Comparison of ENCODE assay signal across 10 cellular contexts in the genomic region with DNA sequence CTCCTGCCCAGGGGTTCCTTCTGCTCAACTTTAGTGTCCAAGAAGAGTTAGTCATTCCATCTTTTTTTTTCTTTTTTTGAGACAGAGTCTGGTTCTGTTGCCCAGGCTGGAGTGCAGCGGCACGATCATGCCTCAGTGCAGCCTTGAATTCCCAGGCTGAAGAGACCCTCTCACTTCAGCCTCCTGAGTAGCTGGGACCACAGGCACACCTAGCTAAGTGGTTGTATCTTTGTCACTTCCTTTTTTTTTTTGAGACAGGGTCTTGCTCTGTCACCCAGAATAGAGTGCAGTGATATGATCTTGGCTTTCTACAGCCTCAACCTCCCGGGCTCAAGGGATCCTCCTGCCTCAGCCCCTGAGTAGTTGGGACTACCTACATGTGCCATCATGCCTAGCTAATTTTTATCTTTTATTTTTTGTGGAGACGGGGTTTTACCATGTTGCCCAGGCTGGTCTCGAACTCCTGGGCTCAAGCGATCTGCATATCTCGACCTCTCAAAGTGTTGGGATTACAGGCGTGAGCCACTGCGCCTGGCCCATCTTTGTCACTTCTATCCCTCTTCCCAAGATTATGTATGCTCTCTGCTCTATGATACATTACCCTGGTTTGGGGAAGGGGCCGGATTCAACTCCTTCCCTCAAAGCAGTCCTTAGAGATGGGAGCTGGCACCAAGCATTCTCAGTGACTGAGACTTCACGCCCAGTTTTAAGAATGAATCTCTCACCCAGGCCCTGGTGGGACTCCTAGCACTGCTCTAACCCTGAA. TPM values are rescaled to one million over a fixed set of nuclear protein-coding genes. Genes with fewer than 3 reads are reported as not detected.
DNase-seq lines count a peak whose midpoint lies in the region.
"Had no signal": no experiment of that assay in that cellular context is flagged by ENCODE, and none has a peak within 500 bp of the region (broad histone marks: within the 10 kb centered on the region; RNA-seq: fewer than 3 reads in every experiment).

No MANE protein-coding gene starts in this region.

- DNase-seq in activated naive CD4-positive, alpha-beta T cell treated with Interleukin-2 at 50 U/mL for 16 hours, result no peak
- DNase-seq in activated naive CD8-positive, alpha-beta T cell treated with anti-CD3 and anti-CD28 coated beads for 36 hours, result no peak
- no peak for DNase-seq in superior temporal gyrus (ENCODE audit: extremely low spot score)
- DNase-seq in activated effector memory CD4-positive, alpha-beta T cell treated with Interleukin-2 at 50 U/mL for 16 hours, result no peak
- DNase-seq in NCI-H748 (lab: John Stamatoyannopoulos, UW; ENCODE audit: unreplicated experiment), result no peak
- DNase-seq: amniotic stem cell, foreskin melanocyte had no signal

- peaks cover 10% of the 10 kb centered on the region for H3K36me3 ChIP-seq in mucosa of stomach (ENCODE audit: control insufficient read depth, insufficient read depth, low read length)
- peaks cover 1% of the 10 kb centered on the region for H3K36me3 ChIP-seq in urinary bladder (ENCODE audit: insufficient read depth)

- H3K9me3 ChIP-seq in mucosa of stomach (ENCODE audit: control insufficient read depth, low read length), result no peaks in the 10 kb centered on the region

- peak overlapping the region; percentile 97 for H3K27ac Mint-ChIP-seq in activated naive CD4-positive, alpha-beta T cell treated with anti-CD3 and anti-CD28 coated beads, Interleukin-2, amount 50 U/mL, for 24 hours
- peak overlapping the region; percentile 66 for H3K27ac Mint-ChIP-seq in activated naive CD8-positive, alpha-beta T cell treated with anti-CD3 and anti-CD28 coated beads for 36 hours

- no peaks in the 10 kb centered on the region for H3K27me3 ChIP-seq in mucosa of stomach (ENCODE audit: control insufficient read depth, insufficient read depth, low read length)

- no peaks in the 10 kb centered on the region for H3K9me3 Mint-ChIP-seq in activated naive CD4-positive, alpha-beta T cell treated with anti-CD3 and anti-CD28 coated beads, Interleukin-2, amount 50 U/mL, for 24 hours
- H3K9me3 Mint-ChIP-seq in activated naive CD8-positive, alpha-beta T cell treated with anti-CD3 and anti-CD28 coated beads for 36 hours, result no peaks in the 10 kb centered on the region

- H3K4me3 Mint-ChIP-seq in activated naive CD4-positive, alpha-beta T cell treated with anti-CD3 and anti-CD28 coated beads, Interleukin-2, amount 50 U/mL, for 24 hours, result peak overlapping the region; percentile 12
- no peak overlapping the region for H3K4me3 Mint-ChIP-seq in activated naive CD8-positive, alpha-beta T cell treated with anti-CD3 and anti-CD28 coated beads for 36 hours

- H3K27me3 Mint-ChIP-seq in activated naive CD4-positive, alpha-beta T cell treated with anti-CD3 and anti-CD28 coated beads, Interleukin-2, amount 50 U/mL, for 24 hours, result no peaks in the 10 kb centered on the region
- H3K27me3 Mint-ChIP-seq in activated naive CD8-positive, alpha-beta T cell treated with anti-CD3 and anti-CD28 coated beads for 36 hours, result no peaks in the 10 kb centered on the region

- H3K36me3 Mint-ChIP-seq in activated naive CD4-positive, alpha-beta T cell treated with anti-CD3 and anti-CD28 coated beads, Interleukin-2, amount 50 U/mL, for 24 hours, result no peaks in the 10 kb centered on the region
- no peaks in the 10 kb centered on the region for H3K36me3 Mint-ChIP-seq in activated naive CD8-positive, alpha-beta T cell treated with anti-CD3 and anti-CD28 coated beads for 36 hours

- H3K4me3 ChIP-seq in mucosa of stomach (ENCODE audit: low read length), result no peak overlapping the region
- H3K4me3 ChIP-seq in urinary bladder (ENCODE audit: low read depth, low read length), result no peak overlapping the region

- peaks cover 48% of the 10 kb centered on the region for H3K4me1 Mint-ChIP-seq in activated naive CD4-positive, alpha-beta T cell treated with anti-CD3 and anti-CD28 coated beads, Interleukin-2, amount 50 U/mL, for 24 hours
- peaks cover 20% of the 10 kb centered on the region for H3K4me1 Mint-ChIP-seq in activated naive CD8-positive, alpha-beta T cell treated with anti-CD3 and anti-CD28 coated beads for 36 hours

- WGBS in urinary bladder, result 82% methylated on average over 11 of the region's 11 CpGs

- H3K27ac ChIP-seq in urinary bladder (ENCODE audit: low read depth), result peak overlapping the region; percentile 63

- H3K9ac ChIP-seq in mucosa of stomach (ENCODE audit: low read length), result peak overlapping the region; percentile 72

- H3K4me1 ChIP-seq in mucosa of stomach (ENCODE audit: control insufficient read depth, insufficient read depth, low read length) (peaks cover 33% of the 10 kb centered on the region), urinary bladder (ENCODE audit: insufficient read depth) (no peaks in the 10 kb centered on the region)

RNA-seq across cellular contexts. Expression of gene SSH3, which starts 10.0 kb away (rescaled TPM):
- total RNA-seq in activated naive CD8-positive, alpha-beta T cell treated with anti-CD3 and anti-CD28 coated beads for 36 hours, result 1 to 10 TPM; 4.6 to 4.7 TPM
- total RNA-seq in urinary bladder, result 23.6 TPM
- 52.7 TPM for polyA plus RNA-seq in urinary bladder

RNA-seq across cellular contexts. Expression of gene ANKRD13D, which starts 24.2 kb away (rescaled TPM):
- 10 to 100 TPM; 52.0 to 55.7 TPM for total RNA-seq in activated naive CD8-positive, alpha-beta T cell treated with anti-CD3 and anti-CD28 coated beads for 36 hours
- total RNA-seq in urinary bladder, result 25.2 TPM
- 44.0 TPM for polyA plus RNA-seq in urinary bladder

RNA-seq across cellular contexts. Expression of gene POLD4, which starts 40.0 kb away (rescaled TPM):
- total RNA-seq in activated naive CD8-positive, alpha-beta T cell treated with anti-CD3 and anti-CD28 coated beads for 36 hours, result 10 to 100 TPM; 28.5 to 28.6 TPM
- total RNA-seq in urinary bladder, result 8.8 TPM
- polyA plus RNA-seq in urinary bladder, result 157 TPM

RNA-seq across cellular contexts. Expression of gene GRK2, which starts 47.0 kb away (rescaled TPM):
- 100 to 1,000 TPM; 211 to 219 TPM for total RNA-seq in activated naive CD8-positive, alpha-beta T cell treated with anti-CD3 and anti-CD28 coated beads for 36 hours
- 21.1 TPM for total RNA-seq in urinary bladder
- 66.3 TPM for polyA plus RNA-seq in urinary bladder
